Comparison of ENCODE assay signal across 19 cellular contexts in genomic region chr6:163496205-163496604, GRCh38.
"Had no signal": no experiment of that assay in that cellular context is flagged by ENCODE, and none has a peak within 500 bp of the region (broad histone marks: within the 10 kb centered on the region; RNA-seq: fewer than 3 reads in every experiment).

No MANE protein-coding gene starts in this region.

- H3K4me3 Mint-ChIP-seq: activated CD8-positive, alpha-beta memory T cell treated with anti-CD3 and anti-CD28 coated beads, Interleukin-2, amount 10 ng/mL, durations not matched to agents 7 days and 5 days; activated naive CD4-positive, alpha-beta T cell treated with anti-CD3 and anti-CD28 coated beads, Interleukin-2, amount 50 U/mL, for 24 hours; activated T-cell treated with anti-CD3 and anti-CD28 coated beads, Interleukin-2, amount 50 U/mL, for 24 hours; naive thymus-derived CD8-positive, alpha-beta T cell; stimulated activated naive CD8-positive, alpha-beta T cell treated with anti-CD3 and anti-CD28 coated beads, Interleukin-15, amount 100 ng/mL, for 72 hours; T-helper 2 cell treated with Interferon-gamma antibody and Interleukin-4, amounts not matched to agents 5 μg/mL and 100 μg/mL, for 36 hours had no signal

- ATAC-seq: activated CD8-positive, alpha-beta memory T cell treated with anti-CD3 and anti-CD28 coated beads, Interleukin-2, amount 10 ng/mL, durations not matched to agents 7 days and 5 days; body of pancreas; esophagus mucosa; left cardiac atrium; naive thymus-derived CD8-positive, alpha-beta T cell; sciatic nerve; stimulated activated naive CD8-positive, alpha-beta T cell treated with anti-CD3 and anti-CD28 coated beads, Interleukin-15, amount 100 ng/mL, for 72 hours had no signal

- H3K36me3 ChIP-seq: prostate gland, thoracic aorta had no signal

- H3K9me3 ChIP-seq: body of pancreas, prostate gland, thoracic aorta had no signal

- H3K4me3 ChIP-seq: body of pancreas, lung, prostate gland, thoracic aorta had no signal

- H3K27me3 Mint-ChIP-seq: activated CD8-positive, alpha-beta memory T cell treated with anti-CD3 and anti-CD28 coated beads, Interleukin-2, amount 10 ng/mL, durations not matched to agents 7 days and 5 days; activated naive CD4-positive, alpha-beta T cell treated with anti-CD3 and anti-CD28 coated beads, Interleukin-2, amount 50 U/mL, for 24 hours; activated T-cell treated with anti-CD3 and anti-CD28 coated beads, Interleukin-2, amount 50 U/mL, for 24 hours; naive thymus-derived CD8-positive, alpha-beta T cell; stimulated activated naive CD8-positive, alpha-beta T cell treated with anti-CD3 and anti-CD28 coated beads, Interleukin-15, amount 100 ng/mL, for 72 hours had no signal

- H3K27me3 ChIP-seq: body of pancreas had no signal

- H3K27ac ChIP-seq: body of pancreas, prostate gland, thoracic aorta had no signal

- H3K9me3 Mint-ChIP-seq: activated naive CD4-positive, alpha-beta T cell treated with anti-CD3 and anti-CD28 coated beads, Interleukin-2, amount 50 U/mL, for 24 hours; activated T-cell treated with anti-CD3 and anti-CD28 coated beads, Interleukin-2, amount 50 U/mL, for 24 hours had no signal

- H3K27ac Mint-ChIP-seq: activated CD8-positive, alpha-beta memory T cell treated with anti-CD3 and anti-CD28 coated beads, Interleukin-2, amount 10 ng/mL, durations not matched to agents 7 days and 5 days; activated naive CD4-positive, alpha-beta T cell treated with anti-CD3 and anti-CD28 coated beads, Interleukin-2, amount 50 U/mL, for 24 hours; activated T-cell treated with anti-CD3 and anti-CD28 coated beads, Interleukin-2, amount 50 U/mL, for 24 hours; stimulated activated naive CD8-positive, alpha-beta T cell treated with anti-CD3 and anti-CD28 coated beads, Interleukin-15, amount 100 ng/mL, for 72 hours; T-helper 2 cell treated with Interferon-gamma antibody and Interleukin-4, amounts not matched to agents 5 μg/mL and 100 μg/mL, for 36 hours had no signal

- H3K4me1 Mint-ChIP-seq: activated CD8-positive, alpha-beta memory T cell treated with anti-CD3 and anti-CD28 coated beads, Interleukin-2, amount 10 ng/mL, durations not matched to agents 7 days and 5 days had no signal

- H3K4me1 ChIP-seq: prostate gland had no signal

- DNase-seq: activated CD4-positive, alpha-beta T cell treated with anti-CD3 and anti-CD28 coated beads, Interleukin-2, amount 50 U/mL, for 48 hours; activated CD4-positive, CD25-positive, alpha-beta regulatory T cell treated with anti-CD3 and anti-CD28 coated beads, Interleukin-2, amount 50 U/mL, for 72 hours; activated CD8-positive, alpha-beta memory T cell treated with anti-CD3 and anti-CD28 coated beads, Interleukin-2, amount 10 ng/mL, durations not matched to agents 7 days and 5 days; activated effector memory CD4-positive, alpha-beta T cell treated with Interleukin-2 at 50 U/mL for 16 hours; activated T-cell treated with anti-CD3 and anti-CD28 coated beads, Interleukin-2, amount 50 U/mL, for 24 hours; amniotic stem cell; body of pancreas; glutamatergic neuron; left cardiac atrium; naive thymus-derived CD8-positive, alpha-beta T cell; nucleus accumbens; stimulated activated naive CD8-positive, alpha-beta T cell treated with anti-CD3 and anti-CD28 coated beads, Interleukin-15, amount 100 ng/mL, for 72 hours had no signal
